In the genomic region with DNA sequence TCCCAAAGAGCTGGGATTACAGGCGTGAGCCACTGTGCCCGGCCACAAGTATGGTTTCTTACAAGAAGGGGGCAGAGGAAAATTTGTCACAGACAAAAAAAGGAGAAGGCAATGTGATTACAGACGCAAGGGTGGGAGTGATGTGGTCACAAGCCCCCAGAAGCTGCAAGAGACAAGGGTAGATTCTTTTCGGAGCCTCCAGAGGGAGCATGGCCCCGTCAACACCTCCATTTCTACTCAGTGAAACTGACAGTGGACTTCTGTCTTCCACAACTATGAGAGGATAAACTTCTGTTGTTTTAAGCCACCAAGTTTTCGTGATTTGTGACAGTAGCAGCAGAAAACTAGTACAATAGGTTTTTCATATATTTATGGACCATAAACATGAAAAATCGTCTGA, we compare ENCODE assay signal across 10 cellular contexts. TPM values are rescaled to one million over a fixed set of nuclear protein-coding genes. Genes with fewer than 3 reads are reported as not detected.
DNase-seq lines count a peak whose midpoint lies in the region; ATAC-seq and TF ChIP-seq lines count a peak whose summit lies in the region.
"Had no signal": no experiment of that assay in that cellular context is flagged by ENCODE, and none has a peak within 500 bp of the region (broad histone marks: within the 10 kb centered on the region; RNA-seq: fewer than 3 reads in every experiment).

No MANE protein-coding gene starts in this region.

- DNase-seq in AG08395 (ENCODE audit: low spot score) (peak; percentile 30), H7 (peak; percentile 65), WTC11 (ENCODE audit: low spot score) (peak; percentile 46), left kidney (ENCODE audit: low read depth, low spot score) (peak; percentile 77), NCI-H1105 treated with DMSO at 0.1 percent for 48 hours (lab: John Stamatoyannopoulos, UW) (no peak)
- no peak for DNase-seq in activated naive CD4-positive, alpha-beta T cell treated with anti-CD3 and anti-CD28 coated beads, Interleukin-2, amount 50 U/mL, for 72 hours (ENCODE audit: low spot score in 2 of 2)
- no peak for DNase-seq in activated CD4-positive, alpha-beta T cell treated with anti-CD3 and anti-CD28 coated beads for 4 hours
- DNase-seq: T-helper 2 cell had no signal

- POLR2A ChIA-PET in WTC11 (lab: Charles Lee) = no interaction called here

- H3K27ac Mint-ChIP-seq in WTC11 = no peak overlapping the region
- no peak overlapping the region for H3K27ac Mint-ChIP-seq in activated naive CD4-positive, alpha-beta T cell treated with anti-CD3 and anti-CD28 coated beads, Interleukin-2, amount 50 U/mL, for 72 hours

- CTCF ChIA-PET in WTC11 (lab: Charles Lee) = interaction anchor here (0.6 to 3.9 kb wide), 14 partner anchors 12 to 169 kb away, joined by 3 to 46 read pairs (median 8); no protein-coding TSS in a partner anchor

- H3K4me3 ChIP-seq in H7 (ENCODE audit: insufficient read depth, low read depth, low read length) = no peak overlapping the region
- H3K4me3 ChIP-seq: skin epidermis had no signal

- H3K4me3 Mint-ChIP-seq in WTC11 = no peak overlapping the region

- H3K9me3 Mint-ChIP-seq in WTC11 = no peaks in the 10 kb centered on the region
- H3K9me3 Mint-ChIP-seq in activated naive CD4-positive, alpha-beta T cell treated with anti-CD3 and anti-CD28 coated beads, Interleukin-2, amount 50 U/mL, for 72 hours = no peaks in the 10 kb centered on the region

- no peak for ATAC-seq in WTC11
- ATAC-seq in activated naive CD4-positive, alpha-beta T cell treated with anti-CD3 and anti-CD28 coated beads, Interleukin-2, amount 50 U/mL, for 72 hours = no peak
- ATAC-seq in HG03139 (IDR thresholded peaks at IDR 0.05; ENCODE audit: unreplicated experiment) = no peak

- H3K36me3 ChIP-seq in H7 (replicated peaks; ENCODE audit: control insufficient read depth, insufficient read depth, low read length) = 0 out of 2 replicates have a peak, but pooled peaks cover under 1% of the 10 kb centered on the region

- H3K36me3 Mint-ChIP-seq in WTC11 = no peaks in the 10 kb centered on the region
- H3K36me3 Mint-ChIP-seq in activated naive CD4-positive, alpha-beta T cell treated with anti-CD3 and anti-CD28 coated beads, Interleukin-2, amount 50 U/mL, for 72 hours = no peaks in the 10 kb centered on the region

- H3K27me3 Mint-ChIP-seq in WTC11 (ENCODE audit: low read depth) = peaks cover 9% of the 10 kb centered on the region

- H3K27me3 ChIP-seq in H7 (ENCODE audit: control insufficient read depth, insufficient read depth, low read length) = no peaks in the 10 kb centered on the region

- TF ChIP-seq CTCF in WTC11 (IDR thresholded peaks at IDR 0.05) = no peak

- H3K4me1 Mint-ChIP-seq in WTC11 = peaks cover 16% of the 10 kb centered on the region

TF ChIP-seq in WTC11, 78 proteins besides CTCF, POLR2A, EP300 and RAD21 (continues in another document):
- TF ChIP-seq, protein P1, sequence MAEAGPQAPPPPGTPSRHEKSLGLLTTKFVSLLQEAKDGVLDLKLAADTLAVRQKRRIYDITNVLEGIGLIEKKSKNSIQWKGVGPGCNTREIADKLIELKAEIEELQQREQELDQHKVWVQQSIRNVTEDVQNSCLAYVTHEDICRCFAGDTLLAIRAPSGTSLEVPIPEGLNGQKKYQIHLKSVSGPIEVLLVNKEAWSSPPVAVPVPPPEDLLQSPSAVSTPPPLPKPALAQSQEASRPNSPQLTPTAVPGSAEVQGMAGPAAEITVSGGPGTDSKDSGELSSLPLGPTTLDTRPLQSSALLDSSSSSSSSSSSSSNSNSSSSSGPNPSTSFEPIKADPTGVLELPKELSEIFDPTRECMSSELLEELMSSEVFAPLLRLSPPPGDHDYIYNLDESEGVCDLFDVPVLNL (CRISPR knock-in tag; IDR thresholded peaks at IDR 0.05; ENCODE audit: borderline replicate concordance, low read depth) = no peak
- TF ChIP-seq TEAD1 (CRISPR knock-in tag; IDR thresholded peaks at IDR 0.05) = no peak
- TF ChIP-seq NFYB (CRISPR knock-in tag; conservative IDR thresholded peaks at IDR 0.05; ENCODE audit: low read depth) = no peak
- no peak for TF ChIP-seq ZNF263 (CRISPR knock-in tag; IDR thresholded peaks at IDR 0.05; ENCODE audit: low read depth)
- no peak for TF ChIP-seq ZNF121 (CRISPR knock-in tag; IDR thresholded peaks at IDR 0.05)
- no peak for TF ChIP-seq ATF3 (CRISPR knock-in tag; conservative IDR thresholded peaks at IDR 0.05)
- no peak for TF ChIP-seq PRDM15 (CRISPR knock-in tag; IDR thresholded peaks at IDR 0.05)
- no peak for TF ChIP-seq FOXJ3 (CRISPR knock-in tag; IDR thresholded peaks at IDR 0.05; ENCODE audit: borderline replicate concordance)
- no peak for TF ChIP-seq CREB1 (CRISPR knock-in tag; IDR thresholded peaks at IDR 0.05)
- no peak for TF ChIP-seq ZNF317 (CRISPR knock-in tag; IDR thresholded peaks at IDR 0.05; ENCODE audit: borderline replicate concordance, low read depth)
- no peak for TF ChIP-seq NR2C2 (CRISPR knock-in tag; IDR thresholded peaks at IDR 0.05)
- TF ChIP-seq E2F1 (CRISPR knock-in tag; IDR thresholded peaks at IDR 0.05) = no peak
- TF ChIP-seq MAX (CRISPR knock-in tag; IDR thresholded peaks at IDR 0.05) = no peak
- TF ChIP-seq JAZF1 (CRISPR knock-in tag; IDR thresholded peaks at IDR 0.05) = no peak
- TF ChIP-seq CREM (CRISPR knock-in tag; IDR thresholded peaks at IDR 0.05) = no peak

RNA-seq across cellular contexts. Expression of gene TCF7L1, which starts 2.1 kb away (rescaled TPM):
- total RNA-seq in H7 (2014; rRNA removed; shearing (Covaris generic)) = 9.9 and 10.7 TPM in 2 replicates
- total RNA-seq in WTC11 (2021) = 104 to 108 TPM (median 106 TPM) in 3 replicates
- total RNA-seq in activated naive CD4-positive, alpha-beta T cell treated with anti-CD3 and anti-CD28 coated beads, Interleukin-2, amount 50 U/mL, for 72 hours = under 1 TPM in 1 of 2 donors, not detected in 1; 0.11 TPM

Comparison
In these comparisons a context has a peak if more than half of its experiments do, and no peak if none do; other contexts are left out.
1. DNase-seq: peak in AG08395 (single experiment), H7 (single experiment), WTC11 (single experiment) and left kidney (single experiment); none in NCI-H1105 treated with DMSO at 0.1 percent for 48 hours (single experiment), activated naive CD4-positive, alpha-beta T cell treated with anti-CD3 and anti-CD28 coated beads, Interleukin-2, amount 50 U/mL, for 72 hours (0 of 2) and activated CD4-positive, alpha-beta T cell treated with anti-CD3 and anti-CD28 coated beads for 4 hours (0 of 2).